In the genomic region with DNA sequence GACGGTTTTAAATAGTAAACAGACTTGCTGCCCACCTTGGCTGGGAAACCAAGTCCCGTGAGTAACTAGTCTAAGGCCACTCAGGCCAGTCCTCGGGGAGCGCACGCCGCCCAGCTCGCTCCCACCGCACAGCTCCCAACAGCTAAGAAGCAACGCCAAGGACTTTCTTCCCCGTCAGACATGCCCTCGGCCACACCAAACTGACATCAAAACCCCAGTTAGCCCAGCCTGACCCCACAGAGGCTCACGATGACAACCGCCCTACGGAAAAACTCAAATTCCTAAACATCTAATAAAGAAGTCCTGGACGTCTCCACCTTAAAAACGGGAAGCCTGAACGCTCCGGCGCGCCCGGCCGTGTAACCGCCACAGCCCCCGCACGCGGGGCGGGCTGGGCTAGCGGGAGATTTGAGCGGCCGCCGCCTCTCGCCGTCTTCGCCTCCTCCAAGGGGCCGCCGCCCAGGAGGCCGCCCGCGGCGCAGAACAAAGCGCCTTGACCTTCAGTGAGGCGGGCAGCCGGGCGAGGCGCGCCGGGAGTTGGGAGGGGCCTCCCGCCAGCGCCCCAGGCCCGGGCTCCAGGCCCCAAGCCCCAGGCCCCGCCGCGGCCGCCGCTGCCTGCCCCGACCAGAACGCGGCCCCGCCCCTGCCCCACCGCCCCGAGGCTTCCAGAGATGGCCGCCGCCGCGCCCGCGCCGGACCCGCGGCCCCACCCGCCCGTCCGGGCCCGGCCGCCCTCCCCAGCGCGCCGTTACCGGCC, we compare ENCODE assay signal across 8 cellular contexts. TPM values are rescaled to one million over a fixed set of nuclear protein-coding genes. Genes with fewer than 3 reads are reported as not detected.
A peak's percentile ranks its signal among the peaks of the same experiment; 100 is the strongest.
DNase-seq lines count a peak whose midpoint lies in the region; ATAC-seq and TF ChIP-seq lines count a peak whose summit lies in the region.

No MANE protein-coding gene starts in this region.

- H3K27me3 ChIP-seq in ectodermal cell (ENCODE audit: control insufficient read depth, insufficient read depth, low read length, poor library complexity, severe bottlenecking), result no peaks in the 10 kb centered on the region
- H3K27me3 ChIP-seq in thoracic aorta (replicated peaks; ENCODE audit: insufficient read depth), result no peaks in the 10 kb centered on the region

- H3K4me3 ChIP-seq in ectodermal cell (ENCODE audit: insufficient read depth, low read depth, low read length) (peak overlapping the region; percentile 86), thoracic aorta (peak overlapping the region; percentile 97)

- DNase-seq in SK-N-DZ (ENCODE audit: low spot score) (peak; percentile 28), memory B cell (ENCODE audit: low spot score in 2 of 2) (no peak), thoracic aorta (ENCODE audit: low spot score) (no peak), NCI-H345 (lab: John Stamatoyannopoulos, UW) (no peak)

- H3K36me3 ChIP-seq in ectodermal cell (ENCODE audit: control insufficient read depth, insufficient read depth, low read length) (no peaks in the 10 kb centered on the region), thoracic aorta (no peaks in the 10 kb centered on the region)

- peaks cover 3% of the 10 kb centered on the region for H3K36me3 Mint-ChIP-seq in memory B cell

- ATAC-seq in GM18909 (IDR thresholded peaks at IDR 0.05; ENCODE audit: poor library complexity, unreplicated experiment) (peak; percentile 40), HG03135 (IDR thresholded peaks at IDR 0.05; ENCODE audit: unreplicated experiment) (peak; percentile 39), memory B cell (ENCODE audit: low read depth) (peak; percentile 54), thoracic aorta (ENCODE audit: insufficient number of reproducible peaks, low FRiP score, low read depth) (peak; percentile 62)

- no peaks in the 10 kb centered on the region for H3K9me3 Mint-ChIP-seq in memory B cell

- H3K27ac ChIP-seq in C4-2B, result peak overlapping the region; percentile 91
- H3K27ac ChIP-seq in ectodermal cell (ENCODE audit: insufficient read depth, low read depth, low read length, poor library complexity, severe bottlenecking), result peak overlapping the region; percentile 68
- H3K27ac ChIP-seq in thoracic aorta, result peak overlapping the region; percentile 86 to 93

- no peaks in the 10 kb centered on the region for H3K27me3 Mint-ChIP-seq in memory B cell

- H3K4me1 ChIP-seq in ectodermal cell (ENCODE audit: control insufficient read depth, insufficient read depth, low read length) (peaks cover 10% of the 10 kb centered on the region), thoracic aorta (ENCODE audit: control insufficient read depth in 1 of 2, low read depth in 2 of 2) (peaks cover 27 to 44% of the 10 kb centered on the region in 2 donors)

- 0% methylated on average over 79 of the region's 79 CpGs for WGBS in ectodermal cell, 2 experiments

- H3K9me3 ChIP-seq in ectodermal cell (ENCODE audit: control insufficient read depth, low read length) (no peaks in the 10 kb centered on the region), thoracic aorta (no peaks in the 10 kb centered on the region)

- H3K4me1 Mint-ChIP-seq in memory B cell, result peaks cover 28% of the 10 kb centered on the region

- no peak for TF ChIP-seq CTCF in C4-2B (conservative IDR thresholded peaks at IDR 0.05)
- no peak for TF ChIP-seq CTCF in thoracic aorta (IDR thresholded peaks at IDR 0.05)

- peak overlapping the region; percentile 95 for H3K27ac Mint-ChIP-seq in memory B cell

- H3K4me3 Mint-ChIP-seq in memory B cell, result peak overlapping the region; percentile 95

RNA-seq across cellular contexts. Expression of gene NAP1L4, which starts 0.5 kb away (rescaled TPM):
- polyA plus RNA-seq in SK-N-DZ (2014; cell fraction: cytosol; rRNA removed), result 173 and 181 TPM in 2 replicates
- polyA plus RNA-seq in SK-N-DZ (2014; cell fraction: nucleus; rRNA removed), result 198 and 215 TPM in 2 replicates
- 176 TPM for polyA plus RNA-seq in ectodermal cell (2013, experiment 1 of 4)
- 173 TPM for polyA plus RNA-seq in ectodermal cell (2013, experiment 2 of 4)
- 152 TPM for polyA plus RNA-seq in ectodermal cell (2013, experiment 3 of 4)
- polyA plus RNA-seq in ectodermal cell (2013, experiment 4 of 4), result 145 TPM
- total RNA-seq in thoracic aorta, result 10 to 100 TPM; 62.8 to 83.7 TPM
